10 cellular contexts compared by ENCODE assay signal in the genomic region with DNA sequence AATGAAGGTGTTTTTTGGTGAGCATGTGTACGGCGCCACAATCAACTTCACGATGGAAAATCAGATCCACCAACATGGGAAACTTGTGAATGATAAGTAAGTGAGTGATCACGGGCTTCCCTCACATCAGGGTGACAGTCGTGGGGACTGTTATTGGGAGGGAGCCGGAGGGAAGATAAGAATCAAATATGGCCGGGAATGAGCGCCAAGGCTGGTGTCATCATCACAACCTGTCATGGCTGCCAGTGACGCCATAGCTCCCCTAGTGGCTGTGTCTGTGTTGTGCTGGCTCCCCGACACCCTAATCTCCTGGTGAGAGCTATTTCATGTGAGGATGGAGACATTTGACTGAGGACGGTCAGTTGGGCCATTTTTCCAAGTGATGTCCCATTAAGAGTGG.
DNase-seq lines count a peak whose midpoint lies in the region; ATAC-seq and TF ChIP-seq lines count a peak whose summit lies in the region.
"Had no signal": no experiment of that assay in that cellular context is flagged by ENCODE, and none has a peak within 500 bp of the region (broad histone marks: within the 10 kb centered on the region; RNA-seq: fewer than 3 reads in every experiment).

No MANE protein-coding gene starts in this region.

- TF ChIP-seq CTCF in neural cell (IDR thresholded peaks at IDR 0.05; ENCODE audit: poor library complexity, severe bottlenecking) (peak; percentile 25), left lung (IDR thresholded peaks at IDR 0.05) (no peak)

- no peak overlapping the region for H3K27ac Mint-ChIP-seq in activated CD4-positive, alpha-beta memory T cell treated with anti-CD3 and anti-CD28 coated beads, Interleukin-2, amount 10 ng/mL, durations not matched to agents 7 days and 5 days

- ATAC-seq in left lung: no peak
- no peak for ATAC-seq in GM19328 (IDR thresholded peaks at IDR 0.05; ENCODE audit: unreplicated experiment)

- H3K4me3 Mint-ChIP-seq in activated CD4-positive, alpha-beta memory T cell treated with anti-CD3 and anti-CD28 coated beads, Interleukin-2, amount 10 ng/mL, durations not matched to agents 7 days and 5 days: no peak overlapping the region
- H3K4me3 Mint-ChIP-seq: central memory CD8-positive, alpha-beta T cell had no signal

- POLR2A ChIA-PET in activated CD4-positive, alpha-beta memory T cell treated with anti-CD3 and anti-CD28 coated beads, Interleukin-2, amount 10 ng/mL, durations not matched to agents 7 days and 5 days (lab: Charles Lee): no interaction called here

- H3K4me3 ChIP-seq in neural cell (ENCODE audit: low read length) (no peak overlapping the region), left lung (no peak overlapping the region)
- H3K4me3 ChIP-seq: prostate gland had no signal

- no peaks in the 10 kb centered on the region for H3K9me2 ChIP-seq in neural cell (ENCODE audit: insufficient read depth, low read length)

- H3K9me3 ChIP-seq in neural cell (ENCODE audit: low read length): no peaks in the 10 kb centered on the region
- H3K9me3 ChIP-seq in left lung: no peaks in the 10 kb centered on the region
- H3K9me3 ChIP-seq: prostate gland had no signal

- H3K9me3 Mint-ChIP-seq in activated CD4-positive, alpha-beta memory T cell treated with anti-CD3 and anti-CD28 coated beads, Interleukin-2, amount 10 ng/mL, durations not matched to agents 7 days and 5 days: no peaks in the 10 kb centered on the region
- H3K9me3 Mint-ChIP-seq: central memory CD8-positive, alpha-beta T cell had no signal

- CTCF ChIA-PET in activated CD4-positive, alpha-beta memory T cell treated with anti-CD3 and anti-CD28 coated beads, Interleukin-2, amount 10 ng/mL, durations not matched to agents 7 days and 5 days (lab: Charles Lee): interaction anchor here (1.0 to 2.7 kb wide), 7 partner anchors 10 to 333 kb away, joined by 3 to 18 read pairs (median 3); a partner anchor contains a TSS

- no peaks in the 10 kb centered on the region for H3K79me2 ChIP-seq in neural cell (replicated peaks; ENCODE audit: insufficient read depth, low read length)

- H3K36me3 Mint-ChIP-seq in activated CD4-positive, alpha-beta memory T cell treated with anti-CD3 and anti-CD28 coated beads, Interleukin-2, amount 10 ng/mL, durations not matched to agents 7 days and 5 days (ENCODE audit: low read depth): no peaks in the 10 kb centered on the region

- peaks cover 23% of the 10 kb centered on the region for H3K27me3 Mint-ChIP-seq in activated CD4-positive, alpha-beta memory T cell treated with anti-CD3 and anti-CD28 coated beads, Interleukin-2, amount 10 ng/mL, durations not matched to agents 7 days and 5 days

- no peak overlapping the region for H3K4me2 ChIP-seq in neural cell (ENCODE audit: low read length)

- H3K36me3 ChIP-seq in neural cell (ENCODE audit: insufficient read depth, low read length) (no peaks in the 10 kb centered on the region), left lung (no peaks in the 10 kb centered on the region)
- H3K36me3 ChIP-seq: prostate gland had no signal

- peaks cover 8% of the 10 kb centered on the region for H3K4me1 Mint-ChIP-seq in activated CD4-positive, alpha-beta memory T cell treated with anti-CD3 and anti-CD28 coated beads, Interleukin-2, amount 10 ng/mL, durations not matched to agents 7 days and 5 days
- H3K4me1 Mint-ChIP-seq: central memory CD8-positive, alpha-beta T cell had no signal

- TF ChIP-seq RAD21 in neural cell (conservative IDR thresholded peaks at IDR 0.05): no peak

- no peak overlapping the region for H3K9ac ChIP-seq in neural cell (ENCODE audit: low read length)

- DNase-seq in NCI-H2227 (lab: John Stamatoyannopoulos, UW; ENCODE audit: unreplicated experiment) (peak; percentile 3), NCI-H2227 treated with DMSO at 0.1 percent for 48 hours (lab: John Stamatoyannopoulos, UW) (no peak), HT1080 (ENCODE audit: low read depth) (peak; percentile 22), left lung (no peak), ecto neural progenitor cell (ENCODE audit: low spot score) (no peak)
- peak; percentile 23 for DNase-seq in activated CD4-positive, alpha-beta memory T cell treated with anti-CD3 and anti-CD28 coated beads, Interleukin-2, amount 10 ng/mL, durations not matched to agents 7 days and 5 days

- no peak overlapping the region for H2AFZ ChIP-seq in neural cell (ENCODE audit: low read depth, low read length)

- no peak overlapping the region for H3K27ac ChIP-seq in neural cell (ENCODE audit: low read length)
- no peak overlapping the region for H3K27ac ChIP-seq in left lung
- H3K27ac ChIP-seq: prostate gland had no signal

- no peaks in the 10 kb centered on the region for H3F3A ChIP-seq in neural cell (ENCODE audit: insufficient read depth, low read length, poor library complexity, severe bottlenecking)

- H3K27me3 ChIP-seq in neural cell (ENCODE audit: insufficient read depth, low read depth, low read length) (no peaks in the 10 kb centered on the region), left lung (peaks cover 3 to 19% of the 10 kb centered on the region in 2 donors)

- H4K20me1 ChIP-seq in neural cell (ENCODE audit: insufficient read depth): no peaks in the 10 kb centered on the region

- TF ChIP-seq EP300 in neural cell (conservative IDR thresholded peaks at IDR 0.05; ENCODE audit: poor library complexity, severe bottlenecking): no peak

- intact Hi-C loops in left lung (cut with DNase I): loop anchor here in 1 of 2 donors (10.0 kb wide), 1 partner anchor 214 kb away; no protein-coding TSS in a partner anchor

- peaks cover 0 to 27% of the 10 kb centered on the region in 2 donors for H3K4me1 ChIP-seq in left lung

TF ChIP-seq in neural cell, 6 proteins besides CTCF, POLR2A, EP300 and RAD21:
- TF ChIP-seq TAF1 (IDR thresholded peaks at IDR 0.05; ENCODE audit: low read depth): no peak
- TF ChIP-seq EZH2 (IDR thresholded peaks at IDR 0.05; ENCODE audit: borderline replicate concordance, insufficient read depth, low read length, poor library complexity, severe bottlenecking): no peak
- TF ChIP-seq, protein P1, sequence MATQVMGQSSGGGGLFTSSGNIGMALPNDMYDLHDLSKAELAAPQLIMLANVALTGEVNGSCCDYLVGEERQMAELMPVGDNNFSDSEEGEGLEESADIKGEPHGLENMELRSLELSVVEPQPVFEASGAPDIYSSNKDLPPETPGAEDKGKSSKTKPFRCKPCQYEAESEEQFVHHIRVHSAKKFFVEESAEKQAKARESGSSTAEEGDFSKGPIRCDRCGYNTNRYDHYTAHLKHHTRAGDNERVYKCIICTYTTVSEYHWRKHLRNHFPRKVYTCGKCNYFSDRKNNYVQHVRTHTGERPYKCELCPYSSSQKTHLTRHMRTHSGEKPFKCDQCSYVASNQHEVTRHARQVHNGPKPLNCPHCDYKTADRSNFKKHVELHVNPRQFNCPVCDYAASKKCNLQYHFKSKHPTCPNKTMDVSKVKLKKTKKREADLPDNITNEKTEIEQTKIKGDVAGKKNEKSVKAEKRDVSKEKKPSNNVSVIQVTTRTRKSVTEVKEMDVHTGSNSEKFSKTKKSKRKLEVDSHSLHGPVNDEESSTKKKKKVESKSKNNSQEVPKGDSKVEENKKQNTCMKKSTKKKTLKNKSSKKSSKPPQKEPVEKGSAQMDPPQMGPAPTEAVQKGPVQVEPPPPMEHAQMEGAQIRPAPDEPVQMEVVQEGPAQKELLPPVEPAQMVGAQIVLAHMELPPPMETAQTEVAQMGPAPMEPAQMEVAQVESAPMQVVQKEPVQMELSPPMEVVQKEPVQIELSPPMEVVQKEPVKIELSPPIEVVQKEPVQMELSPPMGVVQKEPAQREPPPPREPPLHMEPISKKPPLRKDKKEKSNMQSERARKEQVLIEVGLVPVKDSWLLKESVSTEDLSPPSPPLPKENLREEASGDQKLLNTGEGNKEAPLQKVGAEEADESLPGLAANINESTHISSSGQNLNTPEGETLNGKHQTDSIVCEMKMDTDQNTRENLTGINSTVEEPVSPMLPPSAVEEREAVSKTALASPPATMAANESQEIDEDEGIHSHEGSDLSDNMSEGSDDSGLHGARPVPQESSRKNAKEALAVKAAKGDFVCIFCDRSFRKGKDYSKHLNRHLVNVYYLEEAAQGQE (IDR thresholded peaks at IDR 0.05; ENCODE audit: borderline replicate concordance): no peak
- no peak for TF ChIP-seq SMC3 (conservative IDR thresholded peaks at IDR 0.05; ENCODE audit: poor library complexity)
TF ChIP-seq in neural cell: peak in this region for 0.

Comparison
In these comparisons a context has a peak if more than half of its experiments do, and no peak if none do; other contexts are left out.
1. DNase-seq: peak in NCI-H2227 (single experiment), HT1080 (single experiment) and activated CD4-positive, alpha-beta memory T cell treated with anti-CD3 and anti-CD28 coated beads, Interleukin-2, amount 10 ng/mL, durations not matched to agents 7 days and 5 days (single experiment); none in NCI-H2227 treated with DMSO at 0.1 percent for 48 hours (single experiment), left lung (0 of 2) and ecto neural progenitor cell (single experiment).